ENCODE assay signal across 23 cellular contexts in the genomic region with DNA sequence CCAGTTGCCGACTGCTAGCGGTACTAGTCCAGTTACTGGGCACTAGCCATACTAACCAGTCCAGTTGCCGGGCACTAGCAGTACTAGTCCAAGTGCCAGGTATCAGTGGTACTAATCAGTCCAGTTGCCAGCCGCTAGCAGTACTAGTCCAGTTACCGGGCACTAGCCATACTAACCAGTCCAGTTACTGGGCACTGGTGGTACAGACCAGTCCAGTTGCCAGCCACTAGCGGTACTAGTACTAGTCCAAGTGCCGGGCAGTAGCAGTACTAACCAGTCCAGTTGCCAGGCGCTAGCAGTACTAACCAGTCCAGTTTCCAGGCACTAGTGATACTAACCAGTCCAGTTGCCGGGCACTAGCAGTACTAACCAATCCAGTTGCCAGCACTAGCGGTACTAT.
A peak's percentile ranks its signal among the peaks of the same experiment; 100 is the strongest.
DNase-seq lines count a peak whose midpoint lies in the region; ATAC-seq, FAIRE-seq and TF ChIP-seq lines count a peak whose summit lies in the region.
"Had no signal": no experiment of that assay in that cellular context is flagged by ENCODE, and none has a peak within 500 bp of the region (broad histone marks: within the 10 kb centered on the region; RNA-seq: fewer than 3 reads in every experiment).

No MANE protein-coding gene starts in this region.

- H3K27ac ChIP-seq in H1 (ENCODE audit: low read depth, low read length) (no peak overlapping the region), osteoblast (ENCODE audit: low read depth, low read length) (no peak overlapping the region), spleen (no peak overlapping the region)
- H3K27ac ChIP-seq: A549; BLaER1 treated with 17β-estradiol and CSF1 and Interleukin-3, amounts not matched to agents 10 nM and 100 nM; GM23248 had no signal

- H3K23ac ChIP-seq in H1 (ENCODE audit: insufficient read length): no peak overlapping the region

- H3K56ac ChIP-seq in H1 (replicated peaks; ENCODE audit: insufficient read length, low read depth, low read length): no peak overlapping the region

- intact Hi-C loops in spleen (cut with DNase I; ENCODE audit: low total_unique reads): no loop called here

- no peak overlapping the region for H3K9ac ChIP-seq in H1 (replicated peaks in 1 of 4; ENCODE audit: extremely low read depth in 1 of 4, low read depth in 3 of 4, low read length in 3 of 4)
- H3K9ac ChIP-seq: BLaER1 treated with 17β-estradiol and CSF1 and Interleukin-3, amounts not matched to agents 10 nM and 100 nM; GM23248 had no signal

- H2AK5ac ChIP-seq in H1 (ENCODE audit: low read depth, low read length): no peak overlapping the region

- H3K79me2 ChIP-seq in H1 (ENCODE audit: control insufficient read depth in 1 of 2, insufficient read depth in 2 of 2, low read length in 2 of 2) (no peaks in the 10 kb centered on the region), osteoblast (ENCODE audit: insufficient read depth, low read length) (no peaks in the 10 kb centered on the region)

- ATAC-seq in activated T-cell treated with anti-CD3 and anti-CD28 coated beads, Interleukin-2, amount 50 U/mL, for 72 hours (replicated peaks in 1 of 2): no peak
- ATAC-seq in GM18870 (IDR thresholded peaks at IDR 0.05; ENCODE audit: unreplicated experiment): no peak
- ATAC-seq: A549, HCT116 had no signal

- H3K4me1 Mint-ChIP-seq in activated T-cell treated with anti-CD3 and anti-CD28 coated beads, Interleukin-2, amount 50 U/mL, for 72 hours (ENCODE audit: low read depth): peaks cover 12% of the 10 kb centered on the region
- H3K4me1 Mint-ChIP-seq: CD14-positive monocyte; CD8-positive, alpha-beta memory T cell had no signal

- no peak overlapping the region for H2BK120ac ChIP-seq in H1 (replicated peaks; ENCODE audit: low read depth, low read length)

- H2BK15ac ChIP-seq in H1 (ENCODE audit: low read length): no peak overlapping the region

- CTCF ChIA-PET in H1 (lab: Charles Lee; ENCODE audit: partially characterized antibody): no interaction called here

- no peak overlapping the region for H4K91ac ChIP-seq in H1 (replicated peaks; ENCODE audit: insufficient read length, low read length)

- H3K4me2 ChIP-seq in H1 (ENCODE audit: insufficient read depth in 1 of 2, low read depth in 2 of 2, low read length in 2 of 2) (no peak overlapping the region), osteoblast (ENCODE audit: insufficient read depth, low read length) (no peak overlapping the region)
- H3K4me2 ChIP-seq: A549; BLaER1 treated with 17β-estradiol and CSF1 and Interleukin-3, amounts not matched to agents 10 nM and 100 nM had no signal

- no peaks in the 10 kb centered on the region for H3K27me3 Mint-ChIP-seq in activated T-cell treated with anti-CD3 and anti-CD28 coated beads, Interleukin-2, amount 50 U/mL, for 72 hours (ENCODE audit: low read depth)
- H3K27me3 Mint-ChIP-seq: CD4-positive, alpha-beta T cell; CD8-positive, alpha-beta memory T cell had no signal

- H3K36me3 ChIP-seq in H1 (ENCODE audit: control insufficient read depth in 2 of 4, insufficient read depth in 4 of 4, low read length in 3 of 4) (peaks cover 6 to 25% (median 10%) of the 10 kb centered on the region in 4 experiments; a peak in 6 of 8 replicates), osteoblast (ENCODE audit: insufficient read depth, low read length) (no peaks in the 10 kb centered on the region), spleen (peaks cover 0 to 90% (median 34%) of the 10 kb centered on the region in 6 donors)

- DNase-seq in H1 (ENCODE audit: low read depth in 1 of 2, low spot score in 2 of 2): no peak
- DNase-seq in osteoblast (ENCODE audit: insufficient read length, low spot score, missing footprints): peak; percentile 41
- DNase-seq in spleen: peak; percentile 32
- DNase-seq in erythroblast (lab: John Stamatoyannopoulos, UW): no peak
- DNase-seq in activated T-cell treated with anti-CD3 and anti-CD28 coated beads, Interleukin-2, amount 50 U/mL, for 72 hours: no peak
- DNase-seq: 8988T; ACHN; AML-193; BE2C; CD8-positive, alpha-beta memory T cell; DMS53; DMS79 treated with DMSO at 0.1 percent for 48 hours; GF-D8; GM23248; H9 had no signal

- TF ChIP-seq POLR2A in H1 (IDR thresholded peaks at IDR 0.05; ENCODE audit: control extremely low read depth in 1 of 2, low read depth in 2 of 2, low read length in 2 of 2) (no peak), spleen (IDR thresholded peaks at IDR 0.05) (no peak), erythroblast (IDR thresholded peaks at IDR 0.05; ENCODE audit: low read length) (no peak)

- H3K9me3 Mint-ChIP-seq in activated T-cell treated with anti-CD3 and anti-CD28 coated beads, Interleukin-2, amount 50 U/mL, for 72 hours: no peaks in the 10 kb centered on the region
- H3K9me3 Mint-ChIP-seq: CD4-positive, alpha-beta T cell; CD8-positive, alpha-beta memory T cell had no signal

- H3K23me2 ChIP-seq in H1 (ENCODE audit: low read depth, low read length): no peaks in the 10 kb centered on the region

- H3K4me1 ChIP-seq in H1 (replicated peaks in 1 of 4; ENCODE audit: control insufficient read depth in 3 of 4, insufficient read depth in 4 of 4, low read length in 3 of 4) (no peaks in the 10 kb centered on the region), osteoblast (ENCODE audit: insufficient read depth, low read length) (no peaks in the 10 kb centered on the region), spleen (no peaks in the 10 kb centered on the region)
- H3K4me1 ChIP-seq: A549 had no signal

- no peak overlapping the region for H4K5ac ChIP-seq in H1 (ENCODE audit: insufficient read length, low read depth, low read length)

- no peak overlapping the region for H2BK20ac ChIP-seq in H1 (ENCODE audit: low read length)

- H4K8ac ChIP-seq in H1 (ENCODE audit: extremely low read depth, insufficient read depth, low read length): no peak overlapping the region

- WGBS in H1 (ENCODE audit: extremely low coverage in 1 of 2, insufficient coverage in 1 of 2, insufficient read length in 1 of 2, insufficient replicate concordance in 2 of 2, low coverage in 1 of 2, low lambda C conversion rate in 2 of 2, missing lambda C conversion rate in 1 of 2), 2 experiments: 94% methylated on average over 10 of the region's 10 CpGs; no CpG with 5 or more reads in 1 of the 2 experiments
- WGBS in spleen, 5 donors: 93 to 99% (median 98%) methylated on average over 4 to 10 of the region's 10 CpGs

- no peak overlapping the region for H3K4me3 ChIP-seq in H1 (ENCODE audit: extremely low read depth in 1 of 4, insufficient read depth in 2 of 4, low read depth in 3 of 4, low read length in 4 of 4)
- no peak overlapping the region for H3K4me3 ChIP-seq in osteoblast (ENCODE audit: insufficient read depth, low read length)
- no peak overlapping the region for H3K4me3 ChIP-seq in spleen
- H3K4me3 ChIP-seq: A549; BLaER1 treated with 17β-estradiol and CSF1 and Interleukin-3, amounts not matched to agents 10 nM and 100 nM; GM23248 had no signal

- H3K4me3 Mint-ChIP-seq in activated T-cell treated with anti-CD3 and anti-CD28 coated beads, Interleukin-2, amount 50 U/mL, for 72 hours: no peak overlapping the region
- H3K4me3 Mint-ChIP-seq: CD14-positive monocyte; CD4-positive, alpha-beta T cell; CD8-positive, alpha-beta memory T cell; H9 had no signal

- no peak overlapping the region for H2BK5ac ChIP-seq in H1 (ENCODE audit: low read depth, low read length)

- POLR2A ChIA-PET in H1 (lab: Charles Lee; ENCODE audit: partially characterized antibody): no interaction called here

- no peak overlapping the region for H3K14ac ChIP-seq in H1 (ENCODE audit: insufficient read length)

- H3K4ac ChIP-seq in H1 (replicated peaks; ENCODE audit: insufficient read length, low read depth, low read length): no peak overlapping the region

- no peaks in the 10 kb centered on the region; the same call in 1 of the 2 replicates for H3K79me1 ChIP-seq in H1 (ENCODE audit: low read depth, low read length)

- H3K9me3 ChIP-seq in H1 (ENCODE audit: insufficient read depth in 2 of 2, low read depth in 1 of 2, low read length in 1 of 2) (no peaks in the 10 kb centered on the region), osteoblast (ENCODE audit: low read depth, low read length) (no peaks in the 10 kb centered on the region), spleen (peaks cover 0 to 5% (median 0%) of the 10 kb centered on the region in 8 donors)
- H3K9me3 ChIP-seq: A549 had no signal

- H2AFZ ChIP-seq in H1 (ENCODE audit: low read length) (no peak overlapping the region), osteoblast (ENCODE audit: low read length) (no peak overlapping the region)
- H2AFZ ChIP-seq: GM23248 had no signal

- H4K20me1 ChIP-seq in H1 (replicated peaks in 1 of 2; ENCODE audit: control insufficient read depth in 1 of 2, insufficient read depth in 2 of 2, low read length in 2 of 2) (peaks cover 7% of the 10 kb centered on the region in 2 experiments), osteoblast (ENCODE audit: insufficient read depth, low read length) (no peaks in the 10 kb centered on the region)

- TF ChIP-seq RAD21 in H1 (IDR thresholded peaks at IDR 0.05 in 1 of 2, conservative IDR thresholded peaks at IDR 0.05 in 1 of 2; ENCODE audit: low read depth in 2 of 2, low read length in 2 of 2): no peak

- no peak overlapping the region for H3K18ac ChIP-seq in H1 (ENCODE audit: extremely low read depth, low read length)

- TF ChIP-seq CTCF in H1 (IDR thresholded peaks at IDR 0.05; ENCODE audit: control extremely low read depth in 1 of 3, insufficient read depth in 1 of 3, low read depth in 1 of 3, low read length in 3 of 3) (no peak), osteoblast (IDR thresholded peaks at IDR 0.05; ENCODE audit: extremely low read depth, low read depth, low read length) (no peak), spleen (IDR thresholded peaks at IDR 0.05 in 8 of 11, conservative IDR thresholded peaks at IDR 0.05 in 3 of 11) (no peak)

- FAIRE-seq in H1 (lab: Jason Lieb, UNC): no peak
- FAIRE-seq: A549, GM12891, GM18507 had no signal

- peaks cover 0 to 4% of the 10 kb centered on the region in 2 donors for H3K36me3 Mint-ChIP-seq in activated T-cell treated with anti-CD3 and anti-CD28 coated beads, Interleukin-2, amount 50 U/mL, for 72 hours (ENCODE audit: insufficient read depth in 2 of 2)

- TF ChIP-seq EP300 in H1 (IDR thresholded peaks at IDR 0.05; ENCODE audit: borderline replicate concordance in 1 of 2, low read depth in 2 of 2, low read length in 2 of 2): no peak

- no peaks in the 10 kb centered on the region for H3K27me3 ChIP-seq in H1 (replicated peaks in 1 of 4; ENCODE audit: control insufficient read depth in 3 of 4, extremely low read depth in 1 of 4, insufficient read depth in 3 of 4, low read length in 3 of 4)
- H3K27me3 ChIP-seq in osteoblast (ENCODE audit: insufficient read depth, low read length): no peaks in the 10 kb centered on the region
- no peaks in the 10 kb centered on the region for H3K27me3 ChIP-seq in spleen (replicated peaks in 1 of 7)
- H3K27me3 ChIP-seq: BE2C; BLaER1 treated with 17β-estradiol and CSF1 and Interleukin-3, amounts not matched to agents 10 nM and 100 nM had no signal

- no peak overlapping the region for H3K27ac Mint-ChIP-seq in activated T-cell treated with anti-CD3 and anti-CD28 coated beads, Interleukin-2, amount 50 U/mL, for 72 hours
- H3K27ac Mint-ChIP-seq: CD14-positive monocyte; CD4-positive, alpha-beta T cell; CD8-positive, alpha-beta memory T cell had no signal

- no peak overlapping the region for H2BK12ac ChIP-seq in H1 (ENCODE audit: low read depth, low read length)

TF ChIP-seq in H1, 55 proteins besides CTCF, POLR2A, EP300 and RAD21 (continues in another document):
- TF ChIP-seq POU5F1 (IDR thresholded peaks at IDR 0.05; ENCODE audit: low read depth, low read length) (no peak), SIRT6 (IDR thresholded peaks at IDR 0.05; ENCODE audit: low read length) (no peak)

Comparison
In these comparisons a context has a peak if more than half of its experiments do, and no peak if none do; other contexts are left out.
1. DNase-seq: peak in osteoblast (single experiment) and spleen (single experiment); none in H1 (0 of 2), erythroblast (0 of 2) and activated T-cell treated with anti-CD3 and anti-CD28 coated beads, Interleukin-2, amount 50 U/mL, for 72 hours (0 of 2).